ENCODE assay signal across 8 cellular contexts in the genomic region with DNA sequence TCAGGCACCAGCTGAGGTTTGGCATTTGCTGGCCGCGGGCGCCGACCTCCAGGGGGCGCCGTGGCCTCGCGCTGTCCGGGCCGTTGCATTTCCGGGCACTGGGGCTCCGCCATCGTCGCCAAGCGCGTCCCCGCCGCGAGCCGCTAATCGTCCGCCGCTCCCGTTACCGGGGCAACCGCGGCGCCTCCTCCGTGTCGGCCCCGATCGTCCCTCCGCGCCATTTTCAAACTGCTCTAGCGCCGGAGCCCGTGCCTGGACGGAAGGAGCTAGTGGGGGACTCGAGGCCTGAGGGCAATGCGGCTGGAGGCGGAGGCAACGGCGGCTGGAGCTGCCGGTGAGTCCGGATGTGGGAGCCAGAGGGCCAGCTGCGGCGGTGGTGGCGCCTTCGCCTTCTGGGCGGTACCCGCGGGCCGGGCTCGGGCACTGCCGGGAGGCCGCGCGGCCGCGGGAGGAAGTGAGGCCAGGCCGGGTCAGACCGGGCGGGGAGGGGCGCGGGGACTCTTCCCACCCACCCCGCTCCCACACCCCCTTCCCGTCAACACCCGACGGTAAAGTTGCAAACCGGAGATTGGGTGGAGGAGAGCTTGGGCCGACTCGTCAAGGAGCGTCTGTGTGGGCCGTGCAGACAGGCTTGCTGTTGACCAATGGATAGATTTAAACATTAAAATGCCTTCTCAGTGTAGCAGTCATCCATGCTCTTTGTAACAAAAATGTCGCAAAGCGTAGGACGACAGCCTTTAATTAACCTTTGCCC. TPM values are rescaled to one million over a fixed set of nuclear protein-coding genes. Genes with fewer than 3 reads are reported as not detected.
DNase-seq lines count a peak whose midpoint lies in the region; ATAC-seq lines count a peak whose summit lies in the region.

A gene with protein sequence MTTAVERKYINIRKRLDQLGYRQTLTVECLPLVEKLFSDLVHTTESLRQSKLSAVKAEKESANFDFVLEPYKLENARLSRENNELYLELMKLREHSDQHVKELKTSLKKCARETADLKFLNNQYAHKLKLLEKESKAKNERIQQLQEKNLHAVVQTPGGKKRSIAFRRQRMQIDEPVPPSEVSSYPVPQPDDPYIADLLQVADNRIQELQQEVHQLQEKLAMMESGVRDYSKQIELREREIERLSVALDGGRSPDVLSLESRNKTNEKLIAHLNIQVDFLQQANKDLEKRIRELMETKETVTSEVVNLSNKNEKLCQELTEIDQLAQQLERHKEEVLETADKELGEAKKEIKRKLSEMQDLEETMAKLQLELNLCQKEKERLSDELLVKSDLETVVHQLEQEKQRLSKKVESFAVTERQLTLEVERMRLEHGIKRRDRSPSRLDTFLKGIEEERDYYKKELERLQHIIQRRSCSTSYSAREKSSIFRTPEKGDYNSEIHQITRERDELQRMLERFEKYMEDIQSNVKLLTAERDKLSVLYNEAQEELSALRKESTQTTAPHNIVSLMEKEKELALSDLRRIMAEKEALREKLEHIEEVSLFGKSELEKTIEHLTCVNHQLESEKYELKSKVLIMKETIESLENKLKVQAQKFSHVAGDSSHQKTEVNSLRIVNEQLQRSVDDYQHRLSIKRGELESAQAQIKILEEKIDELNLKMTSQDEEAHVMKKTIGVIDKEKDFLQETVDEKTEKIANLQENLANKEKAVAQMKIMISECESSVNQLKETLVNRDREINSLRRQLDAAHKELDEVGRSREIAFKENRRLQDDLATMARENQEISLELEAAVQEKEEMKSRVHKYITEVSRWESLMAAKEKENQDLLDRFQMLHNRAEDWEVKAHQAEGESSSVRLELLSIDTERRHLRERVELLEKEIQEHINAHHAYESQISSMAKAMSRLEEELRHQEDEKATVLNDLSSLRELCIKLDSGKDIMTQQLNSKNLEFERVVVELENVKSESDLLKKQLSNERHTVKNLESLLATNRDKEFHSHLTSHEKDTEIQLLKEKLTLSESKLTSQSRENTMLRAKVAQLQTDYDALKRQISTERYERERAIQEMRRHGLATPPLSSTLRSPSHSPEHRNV (plus strand): TSS at position 220 of the 754 bp plus-strand sequence. CDS start 3,186 bp downstream, outside the sequence.

- no peaks in the 10 kb centered on the region for H3K27me3 Mint-ChIP-seq in CD4-positive, CD25-positive, alpha-beta regulatory T cell
- no peaks in the 10 kb centered on the region for H3K27me3 Mint-ChIP-seq in activated CD4-positive, alpha-beta T cell treated with anti-CD3 and anti-CD28 coated beads, Interleukin-2, amount 10 ng/mL, durations not matched to agents 7 days and 5 days

- peaks cover 0 to 14% (median 0%) of the 10 kb centered on the region in 7 donors for H3K9me3 Mint-ChIP-seq in CD4-positive, CD25-positive, alpha-beta regulatory T cell
- peaks cover 4% of the 10 kb centered on the region for H3K9me3 Mint-ChIP-seq in activated CD4-positive, alpha-beta T cell treated with anti-CD3 and anti-CD28 coated beads, Interleukin-2, amount 10 ng/mL, durations not matched to agents 7 days and 5 days

- peaks cover 35% of the 10 kb centered on the region for H3K4me1 ChIP-seq in CD4-positive, CD25-positive, alpha-beta regulatory T cell (ENCODE audit: control insufficient read depth, insufficient read depth, low read length, poor library complexity, severe bottlenecking)

- DNase-seq in CD4-positive, CD25-positive, alpha-beta regulatory T cell, result peak; percentile 90 to 95 (median 93)
- peak; percentile 93 for DNase-seq in NCI-H69 (lab: John Stamatoyannopoulos, UW)
- peak; percentile 92 for DNase-seq in activated CD4-positive, alpha-beta T cell treated with anti-CD3 and anti-CD28 coated beads, Interleukin-2, amount 10 ng/mL, durations not matched to agents 7 days and 5 days
- peak; percentile 74 for DNase-seq in cortex of kidney (lab: John Stamatoyannopoulos, UW)
- DNase-seq in left lobe of liver (ENCODE audit: low spot score), result peak; percentile 97
- peak; percentile 92 for DNase-seq in stimulated activated CD4-positive, alpha-beta T cell treated with anti-CD3 and anti-CD28 coated beads, Interleukin-2, amount 100 ng/mL, for 24 hours

- peaks cover 15% of the 10 kb centered on the region for H3K36me3 ChIP-seq in CD4-positive, CD25-positive, alpha-beta regulatory T cell (ENCODE audit: control insufficient read depth, insufficient read depth, low read length)

- H3K4me3 ChIP-seq in CD4-positive, CD25-positive, alpha-beta regulatory T cell (ENCODE audit: low read depth, low read length), result peak within 1 kb of the TSS; percentile 98

- H3K4me3 Mint-ChIP-seq in CD4-positive, CD25-positive, alpha-beta regulatory T cell, result peak within 1 kb of the TSS; percentile 90 to 100 (median 94)
- H3K4me3 Mint-ChIP-seq in activated CD4-positive, alpha-beta T cell treated with anti-CD3 and anti-CD28 coated beads, Interleukin-2, amount 10 ng/mL, durations not matched to agents 7 days and 5 days, result peak within 1 kb of the TSS; percentile 77

- no peaks in the 10 kb centered on the region for H3K9me3 ChIP-seq in CD4-positive, CD25-positive, alpha-beta regulatory T cell (ENCODE audit: control insufficient read depth in 2 of 2, low read length in 2 of 2)

- CTCF ChIA-PET in activated CD4-positive, alpha-beta T cell treated with anti-CD3 and anti-CD28 coated beads, Interleukin-2, amount 10 ng/mL, durations not matched to agents 7 days and 5 days (lab: Charles Lee), result interaction anchor here (0.6 to 3.0 kb wide), 46 partner anchors 9 to 709 kb away, joined by 3 to 43 read pairs (median 4); partner anchors contain the start of genes AASDH, PAICS and PPAT

- peaks cover 24 to 66% (median 44%) of the 10 kb centered on the region in 4 donors for H3K4me1 Mint-ChIP-seq in CD4-positive, CD25-positive, alpha-beta regulatory T cell
- peaks cover 43% of the 10 kb centered on the region for H3K4me1 Mint-ChIP-seq in activated CD4-positive, alpha-beta T cell treated with anti-CD3 and anti-CD28 coated beads, Interleukin-2, amount 10 ng/mL, durations not matched to agents 7 days and 5 days

- peaks cover 24% of the 10 kb centered on the region for H3K36me3 Mint-ChIP-seq in CD4-positive, CD25-positive, alpha-beta regulatory T cell
- H3K36me3 Mint-ChIP-seq in activated CD4-positive, alpha-beta T cell treated with anti-CD3 and anti-CD28 coated beads, Interleukin-2, amount 10 ng/mL, durations not matched to agents 7 days and 5 days (ENCODE audit: low read depth), result peaks cover 22% of the 10 kb centered on the region

- H3K27me3 ChIP-seq in CD4-positive, CD25-positive, alpha-beta regulatory T cell (ENCODE audit: control insufficient read depth, insufficient read depth, low read length), result no peaks in the 10 kb centered on the region

- H3K27ac ChIP-seq in CD4-positive, CD25-positive, alpha-beta regulatory T cell (ENCODE audit: insufficient read depth, low read length, poor library complexity, severe bottlenecking), result peak within 1 kb of the TSS; percentile 94

- POLR2A ChIA-PET in activated CD4-positive, alpha-beta T cell treated with anti-CD3 and anti-CD28 coated beads, Interleukin-2, amount 10 ng/mL, durations not matched to agents 7 days and 5 days (lab: Charles Lee), result interaction anchor here (0.6 to 1.2 kb wide), 3 partner anchors 438 to 599 kb away, joined by 3 to 4 read pairs (median 3); partner anchors contain the start of gene AASDH

- ATAC-seq in CD4-positive, CD25-positive, alpha-beta regulatory T cell (ENCODE audit: low read depth in 2 of 2), result peak; percentile 83 to 84
- peak; percentile 81 for ATAC-seq in GM19395 (IDR thresholded peaks at IDR 0.05; ENCODE audit: unreplicated experiment)
- peak; percentile 61 for ATAC-seq in HG03558 (IDR thresholded peaks at IDR 0.05; ENCODE audit: extremely low read depth, unreplicated experiment)
- peak; percentile 96 for ATAC-seq in left lobe of liver

- H3K27ac Mint-ChIP-seq in CD4-positive, CD25-positive, alpha-beta regulatory T cell, result peak within 1 kb of the TSS; percentile 96 to 98 (median 96)
- H3K27ac Mint-ChIP-seq in activated CD4-positive, alpha-beta T cell treated with anti-CD3 and anti-CD28 coated beads, Interleukin-2, amount 10 ng/mL, durations not matched to agents 7 days and 5 days, result peak within 1 kb of the TSS; percentile 97

RNA-seq across cellular contexts. Expression of the gene that starts here (rescaled TPM):
- total RNA-seq in CD4-positive, CD25-positive, alpha-beta regulatory T cell, result 23.9 TPM
- 10 to 100 TPM in 3 of 4 donors, 1 to 10 TPM in 1; 9.3 to 13.6 (median 10.4) TPM for polyA plus RNA-seq in CD4-positive, CD25-positive, alpha-beta regulatory T cell
- total RNA-seq in activated CD4-positive, alpha-beta T cell treated with anti-CD3 and anti-CD28 coated beads, Interleukin-2, amount 10 ng/mL, durations not matched to agents 7 days and 5 days, result 10 to 100 TPM; 19.1 to 22.7 TPM
- 0.81 TPM for total RNA-seq in left lobe of liver

Comparison
In these comparisons a context has a peak if more than half of its experiments do, and no peak if none do; other contexts are left out.
1. Peak in every context shown above with its lines: DNase-seq, ATAC-seq, H3K4me3 ChIP-seq and H3K27ac ChIP-seq.
2. RNA of the gene that starts here (total RNA-seq): 23.9 TPM in CD4-positive, CD25-positive, alpha-beta regulatory T cell (single experiment) and 19.1 to 22.7 TPM in activated CD4-positive, alpha-beta T cell treated with anti-CD3 and anti-CD28 coated beads, Interleukin-2, amount 10 ng/mL, durations not matched to agents 7 days and 5 days; 0.81 TPM in left lobe of liver (single experiment); every median in the first group is over 10 times any median in the second.
3. Peak in DNase-seq and ATAC-seq in left lobe of liver; RNA of the gene not detected or under 1 TPM.